4 cellular contexts compared by ENCODE assay signal in the genomic region with DNA sequence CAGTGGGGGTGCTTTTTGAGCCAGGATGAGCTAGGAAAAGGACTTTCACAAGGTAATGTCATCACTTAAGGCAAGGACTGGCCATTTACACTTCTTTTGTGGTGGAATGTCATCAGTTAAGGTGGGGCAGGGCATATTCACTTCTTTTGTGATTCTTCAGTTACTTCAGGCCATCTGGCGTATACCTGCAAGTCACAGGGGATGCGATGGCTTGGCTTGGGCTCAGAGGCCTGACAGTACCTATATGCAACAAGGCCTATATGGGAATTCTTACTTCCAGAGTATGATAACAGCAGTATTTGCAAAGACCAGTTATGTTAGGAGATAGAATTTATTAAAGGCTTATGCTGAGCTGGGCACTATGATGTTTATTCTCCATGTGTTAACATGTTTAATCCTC.
DNase-seq lines count a peak whose midpoint lies in the region; ATAC-seq, FAIRE-seq and TF ChIP-seq lines count a peak whose summit lies in the region.
"Not testable (repeated sequence)": the region's sequence is repeated elsewhere in the genome, so short reads cannot be mapped to it uniquely, and the experiment has no call there.

No MANE protein-coding gene starts in this region.

- H3K4me3 Mint-ChIP-seq in GM23338 = not testable (repeated sequence)

- not testable (repeated sequence) for H2AK5ac ChIP-seq in H1 (ENCODE audit: low read depth, low read length); mesendoderm (ENCODE audit: low read length)

- H4K8ac ChIP-seq in H1 (ENCODE audit: extremely low read depth, insufficient read depth, low read length); mesendoderm (ENCODE audit: low read depth, low read length): not testable (repeated sequence)

- not testable (repeated sequence) for H3K4me3 ChIP-seq in GM23338; HUES6 (ENCODE audit: low read depth, low read length); H1 (ENCODE audit: extremely low read depth in 1 of 4, insufficient read depth in 2 of 4, low read depth in 3 of 4, low read length in 4 of 4); mesendoderm (ENCODE audit: low read length)

- H3K4ac ChIP-seq in H1 (replicated peaks; ENCODE audit: insufficient read length, low read depth, low read length); mesendoderm (ENCODE audit: low read depth, low read length): not testable (repeated sequence)

- H4K20me1 ChIP-seq in GM23338 (replicated peaks; ENCODE audit: insufficient read depth); H1 (replicated peaks in 1 of 2; ENCODE audit: control insufficient read depth in 1 of 2, insufficient read depth in 2 of 2, low read length in 2 of 2): not testable (repeated sequence)

- H3K27me3 Mint-ChIP-seq in GM23338 (ENCODE audit: insufficient read depth, low read depth, poor library complexity) = peaks cover 22% of the 10 kb centered on the region

- H3K27ac ChIP-seq in GM23338 (ENCODE audit: low read depth) = peak overlapping the region; percentile 97
- 0 out of 2 replicates have a peak overlapping the region, but pooled peaks have one; percentile 42 for H3K27ac ChIP-seq in HUES6 (ENCODE audit: low read depth, low read length)
- not testable (repeated sequence) for H3K27ac ChIP-seq in H1 (ENCODE audit: low read depth, low read length); mesendoderm (ENCODE audit: low read depth, low read length)

- H2BK20ac ChIP-seq in H1 (ENCODE audit: low read length) = not testable (repeated sequence)

- H2BK12ac ChIP-seq in H1 (ENCODE audit: low read depth, low read length) = not testable (repeated sequence)

- H3K9ac ChIP-seq in HUES6 (ENCODE audit: low read length); H1 (replicated peaks in 1 of 4; ENCODE audit: extremely low read depth in 1 of 4, low read depth in 3 of 4, low read length in 3 of 4); mesendoderm (ENCODE audit: low read length): not testable (repeated sequence)

- not testable (repeated sequence) for H3K23me2 ChIP-seq in H1 (ENCODE audit: low read depth, low read length)

- peaks cover 55% of the 10 kb centered on the region for H3K9me3 Mint-ChIP-seq in GM23338

- 71% methylated on average over 2 of the region's 2 CpGs; no CpG with 5 or more reads in 1 of the 2 experiments for WGBS in H1 (ENCODE audit: extremely low coverage in 1 of 2, insufficient coverage in 1 of 2, insufficient read length in 1 of 2, insufficient replicate concordance in 2 of 2, low coverage in 1 of 2, low lambda C conversion rate in 2 of 2, missing lambda C conversion rate in 1 of 2), 2 experiments
- no CpG with 5 or more reads among the region's 2 CpGs for WGBS in mesendoderm (ENCODE audit: extremely low coverage, insufficient coverage, low lambda C conversion rate)

- H3K79me2 ChIP-seq in GM23338 (replicated peaks; ENCODE audit: insufficient read depth); H1 (ENCODE audit: control insufficient read depth in 1 of 2, insufficient read depth in 2 of 2, low read length in 2 of 2); mesendoderm (ENCODE audit: control insufficient read depth, insufficient read depth, low read length): not testable (repeated sequence)

- not testable (repeated sequence) for H3F3A ChIP-seq in GM23338 (replicated peaks; ENCODE audit: low read depth)

- H2AFZ ChIP-seq in GM23338; H1 (ENCODE audit: low read length): not testable (repeated sequence)

- not testable (repeated sequence) for H3K23ac ChIP-seq in H1 (ENCODE audit: insufficient read length); mesendoderm (ENCODE audit: low read length)

- not testable (repeated sequence) for H2BK15ac ChIP-seq in H1 (ENCODE audit: low read length)
- peak overlapping the region; percentile 74 for H2BK15ac ChIP-seq in mesendoderm (replicated peaks; ENCODE audit: low read depth)

- not testable (repeated sequence) for H2BK120ac ChIP-seq in H1 (replicated peaks; ENCODE audit: low read depth, low read length); mesendoderm (ENCODE audit: low read depth, low read length)

- H3K9me2 ChIP-seq in GM23338 (ENCODE audit: insufficient read depth) = not testable (repeated sequence)

- TF ChIP-seq RAD21 in H1 (IDR thresholded peaks at IDR 0.05 in 1 of 2, conservative IDR thresholded peaks at IDR 0.05 in 1 of 2; ENCODE audit: low read depth in 2 of 2, low read length in 2 of 2) = not testable (repeated sequence)

- H3K4me1 ChIP-seq in GM23338 (ENCODE audit: insufficient read depth) = peaks cover 27% of the 10 kb centered on the region
- H3K4me1 ChIP-seq in HUES6 (ENCODE audit: control insufficient read depth, insufficient read depth, low read length) = peaks cover 17% of the 10 kb centered on the region; the same call in 1 of the 2 replicates
- H3K4me1 ChIP-seq in H1 (replicated peaks in 1 of 4; ENCODE audit: control insufficient read depth in 3 of 4, insufficient read depth in 4 of 4, low read length in 3 of 4); mesendoderm (ENCODE audit: control insufficient read depth, low read depth, low read length): not testable (repeated sequence)

- TF ChIP-seq POLR2A in H1 (IDR thresholded peaks at IDR 0.05; ENCODE audit: control extremely low read depth in 1 of 2, low read depth in 2 of 2, low read length in 2 of 2) = not testable (repeated sequence)

- H3K36me3 ChIP-seq in GM23338 (ENCODE audit: insufficient read depth) (peaks cover 27% of the 10 kb centered on the region), H1 (ENCODE audit: control insufficient read depth in 2 of 4, insufficient read depth in 4 of 4, low read length in 3 of 4) (peaks cover 0 to 19% (median 5%) of the 10 kb centered on the region in 4 experiments; a peak in 5 of 8 replicates)
- not testable (repeated sequence) for H3K36me3 ChIP-seq in HUES6 (ENCODE audit: control insufficient read depth, insufficient read depth, low read length); mesendoderm (ENCODE audit: control insufficient read depth, insufficient read depth, low read length)

- not testable (repeated sequence) for H3K56ac ChIP-seq in H1 (replicated peaks; ENCODE audit: insufficient read length, low read depth, low read length); mesendoderm (ENCODE audit: low read length)

- TF ChIP-seq CTCF in GM23338 (conservative IDR thresholded peaks at IDR 0.05; ENCODE audit: low read depth in 2 of 2); H1 (IDR thresholded peaks at IDR 0.05; ENCODE audit: control extremely low read depth in 1 of 3, insufficient read depth in 1 of 3, low read depth in 1 of 3, low read length in 3 of 3): not testable (repeated sequence)

- H3K18ac ChIP-seq in H1 (ENCODE audit: extremely low read depth, low read length) = peak overlapping the region; percentile 88
- H3K18ac ChIP-seq in mesendoderm (ENCODE audit: low read length) = not testable (repeated sequence)

- H3K9me3 ChIP-seq in HUES6 (ENCODE audit: control insufficient read depth, insufficient read depth, low read depth, low read length) = peaks cover 21% of the 10 kb centered on the region
- peaks cover 4 to 16% of the 10 kb centered on the region in 2 experiments for H3K9me3 ChIP-seq in H1 (ENCODE audit: insufficient read depth in 2 of 2, low read depth in 1 of 2, low read length in 1 of 2)

- peak; percentile 51 for DNase-seq in GM23338 (ENCODE audit: low spot score)
- DNase-seq in H1 (ENCODE audit: low read depth in 1 of 2, low spot score in 2 of 2); mesendoderm: not testable (repeated sequence)

- ATAC-seq in GM23338 = not testable (repeated sequence)

- POLR2A ChIA-PET in H1 (lab: Charles Lee; ENCODE audit: partially characterized antibody) = interaction anchor here (1.3 kb wide), 1 partner anchor 27 kb away, joined by 3 read pairs; no protein-coding TSS in a partner anchor

- FAIRE-seq in H1 (lab: Jason Lieb, UNC) = not testable (repeated sequence)

- H4K91ac ChIP-seq in H1 (replicated peaks; ENCODE audit: insufficient read length, low read length) = not testable (repeated sequence)

- not testable (repeated sequence) for H3K14ac ChIP-seq in H1 (ENCODE audit: insufficient read length)

- not testable (repeated sequence) for H2BK5ac ChIP-seq in H1 (ENCODE audit: low read depth, low read length); mesendoderm (ENCODE audit: low read length)

- not testable (repeated sequence) for H3K27me3 ChIP-seq in GM23338 (ENCODE audit: insufficient read depth); HUES6 (ENCODE audit: control insufficient read depth, insufficient read depth, low read length); H1 (replicated peaks in 1 of 4; ENCODE audit: control insufficient read depth in 3 of 4, extremely low read depth in 1 of 4, insufficient read depth in 3 of 4, low read length in 3 of 4); mesendoderm (ENCODE audit: insufficient read depth, low read length, poor library complexity)

- H3K36me3 Mint-ChIP-seq in GM23338 (ENCODE audit: low read depth) = peaks cover 60% of the 10 kb centered on the region

- CTCF ChIA-PET in H1 (lab: Charles Lee; ENCODE audit: partially characterized antibody) = not testable (repeated sequence)

- H3K27ac Mint-ChIP-seq in GM23338 = peak overlapping the region; percentile 82

- H4K5ac ChIP-seq in H1 (ENCODE audit: insufficient read length, low read depth, low read length) = peak overlapping the region; percentile 15
- not testable (repeated sequence) for H4K5ac ChIP-seq in mesendoderm (ENCODE audit: low read length)

- H3K4me2 ChIP-seq in GM23338; H1 (ENCODE audit: insufficient read depth in 1 of 2, low read depth in 2 of 2, low read length in 2 of 2); mesendoderm (ENCODE audit: low read length): not testable (repeated sequence)

- H3K79me1 ChIP-seq in H1 (ENCODE audit: low read depth, low read length); mesendoderm (ENCODE audit: low read length): not testable (repeated sequence)

- not testable (repeated sequence) for TF ChIP-seq EP300 in H1 (IDR thresholded peaks at IDR 0.05; ENCODE audit: borderline replicate concordance in 1 of 2, low read depth in 2 of 2, low read length in 2 of 2)

- H3K4me1 Mint-ChIP-seq in GM23338 = peaks cover 44% of the 10 kb centered on the region

TF ChIP-seq in H1, 55 proteins besides CTCF, POLR2A, EP300 and RAD21:
- TF ChIP-seq, protein P1, sequence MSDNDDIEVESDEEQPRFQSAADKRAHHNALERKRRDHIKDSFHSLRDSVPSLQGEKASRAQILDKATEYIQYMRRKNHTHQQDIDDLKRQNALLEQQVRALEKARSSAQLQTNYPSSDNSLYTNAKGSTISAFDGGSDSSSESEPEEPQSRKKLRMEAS (IDR thresholded peaks at IDR 0.05) = 0 out of 2 replicates have a peak, but pooled peaks have one; percentile 19
TF ChIP-seq in H1: peak in this region for 1; not testable (repeated sequence) for 54.
